In genomic region chr7:132354527-132354926, GRCh38 we compare ENCODE assay signal across 13 cellular contexts.
DNase-seq lines count a peak whose midpoint lies in the region; ATAC-seq and TF ChIP-seq lines count a peak whose summit lies in the region.
"Had no signal": no experiment of that assay in that cellular context is flagged by ENCODE, and none has a peak within 500 bp of the region (broad histone marks: within the 10 kb centered on the region; RNA-seq: fewer than 3 reads in every experiment).

No MANE protein-coding gene starts in this region.

- no peaks in the 10 kb centered on the region for H3K36me3 Mint-ChIP-seq in CD4-positive, alpha-beta T cell (ENCODE audit: low read depth)
- H3K36me3 Mint-ChIP-seq in activated T-cell treated with anti-CD3 and anti-CD28 coated beads, Interleukin-2, amount 50 U/mL, for 4 hours (ENCODE audit: insufficient read depth): no peaks in the 10 kb centered on the region
- no peaks in the 10 kb centered on the region for H3K36me3 Mint-ChIP-seq in naive thymus-derived CD8-positive, alpha-beta T cell

- peaks cover 29% of the 10 kb centered on the region for H3K27me3 Mint-ChIP-seq in CD4-positive, alpha-beta T cell
- H3K27me3 Mint-ChIP-seq in activated T-cell treated with anti-CD3 and anti-CD28 coated beads, Interleukin-2, amount 50 U/mL, for 4 hours (ENCODE audit: low read depth): peaks cover 15% of the 10 kb centered on the region
- H3K27me3 Mint-ChIP-seq in naive thymus-derived CD8-positive, alpha-beta T cell: peaks cover 6 to 48% (median 20%) of the 10 kb centered on the region in 5 donors

- H3K36me3 ChIP-seq in SK-N-SH (replicated peaks in 1 of 2; ENCODE audit: control insufficient read depth in 1 of 2, insufficient read depth in 2 of 2, low read length in 1 of 2) (no peaks in the 10 kb centered on the region), osteoblast (ENCODE audit: insufficient read depth, low read length) (no peaks in the 10 kb centered on the region)

- H3K4me1 Mint-ChIP-seq in CD4-positive, alpha-beta T cell (ENCODE audit: low read depth): no peaks in the 10 kb centered on the region
- no peaks in the 10 kb centered on the region for H3K4me1 Mint-ChIP-seq in activated T-cell treated with anti-CD3 and anti-CD28 coated beads, Interleukin-2, amount 50 U/mL, for 4 hours (ENCODE audit: low read depth)
- H3K4me1 Mint-ChIP-seq in naive thymus-derived CD8-positive, alpha-beta T cell: peaks cover 0 to 4% (median 0%) of the 10 kb centered on the region in 4 donors
- H3K4me1 Mint-ChIP-seq: T-helper 17 cell had no signal

- H3K9ac ChIP-seq in SK-N-SH: no peak overlapping the region

- intact Hi-C loops in CD4-positive, alpha-beta T cell (cut with DNase I, micrococcal nuclease): no loop called here

- no peak overlapping the region for H3K27ac Mint-ChIP-seq in CD4-positive, alpha-beta T cell
- H3K27ac Mint-ChIP-seq in naive thymus-derived CD8-positive, alpha-beta T cell: no peak overlapping the region
- H3K27ac Mint-ChIP-seq: T-helper 17 cell had no signal

- no peak overlapping the region for H3K4me3 Mint-ChIP-seq in CD4-positive, alpha-beta T cell
- no peak overlapping the region for H3K4me3 Mint-ChIP-seq in activated T-cell treated with anti-CD3 and anti-CD28 coated beads, Interleukin-2, amount 50 U/mL, for 4 hours
- no peak overlapping the region for H3K4me3 Mint-ChIP-seq in naive thymus-derived CD8-positive, alpha-beta T cell
- H3K4me3 Mint-ChIP-seq: T-helper 17 cell had no signal

- no peak for TF ChIP-seq RAD21 in SK-N-SH (IDR thresholded peaks at IDR 0.05; ENCODE audit: low read length)

- H3K9me3 ChIP-seq in SK-N-SH (no peaks in the 10 kb centered on the region), osteoblast (ENCODE audit: low read depth, low read length) (no peaks in the 10 kb centered on the region)
- H3K9me3 ChIP-seq in CD4-positive, alpha-beta T cell (ENCODE audit: control insufficient read depth, low read length): no peaks in the 10 kb centered on the region

- H3K4me1 ChIP-seq in SK-N-SH (ENCODE audit: control insufficient read depth in 1 of 2, insufficient read depth in 2 of 2, low read depth in 1 of 2, low read length in 1 of 2) (peaks cover 10 to 39% of the 10 kb centered on the region in 2 experiments; a peak in 3 of 4 replicates), osteoblast (ENCODE audit: insufficient read depth, low read length) (peaks cover 2% of the 10 kb centered on the region)

- no peak for TF ChIP-seq POLR2A in NB4 (IDR thresholded peaks at IDR 0.05; ENCODE audit: extremely low read depth, insufficient read length)

- CTCF ChIA-PET in SK-N-SH (lab: Yijun Ruan, JAX): interaction anchor here (0.6 to 1.6 kb wide), 2 partner anchors 34 to 229 kb away, joined by 3 to 4 read pairs; no protein-coding TSS in a partner anchor
- CTCF ChIA-PET in CD4-positive, alpha-beta T cell (lab: Charles Lee): no interaction called here

- DNase-seq in GF-D8 (lab: John Stamatoyannopoulos, UW) (peak; percentile 59), NB4 (ENCODE audit: low read depth) (peak; percentile 72), SK-N-SH (peak; percentile 58), osteoblast (ENCODE audit: insufficient read length, low spot score, missing footprints) (peak; percentile 61)
- no peak for DNase-seq in CD4-positive, alpha-beta T cell
- no peak for DNase-seq in activated T-cell treated with anti-CD3 and anti-CD28 coated beads, Interleukin-2, amount 50 U/mL, for 4 hours
- no peak for DNase-seq in naive thymus-derived CD8-positive, alpha-beta T cell
- DNase-seq: DMS53, HCEC 1CT, NCI-H1048, NCI-H82, T-helper 17 cell had no signal

- TF ChIP-seq CTCF in NB4 (IDR thresholded peaks at IDR 0.05; ENCODE audit: low read depth, low read length) (no peak), SK-N-SH (IDR thresholded peaks at IDR 0.05) (no peak), osteoblast (IDR thresholded peaks at IDR 0.05; ENCODE audit: extremely low read depth, low read depth, low read length) (no peak)
- no peak for TF ChIP-seq CTCF in CD4-positive, alpha-beta T cell (IDR thresholded peaks at IDR 0.05)

- 54% methylated on average over 4 of the region's 4 CpGs for WGBS in SK-N-SH (ENCODE audit: low lambda C conversion rate)

- H3K9me3 Mint-ChIP-seq in CD4-positive, alpha-beta T cell: no peaks in the 10 kb centered on the region
- H3K9me3 Mint-ChIP-seq in activated T-cell treated with anti-CD3 and anti-CD28 coated beads, Interleukin-2, amount 50 U/mL, for 4 hours: no peaks in the 10 kb centered on the region
- H3K9me3 Mint-ChIP-seq in naive thymus-derived CD8-positive, alpha-beta T cell: no peaks in the 10 kb centered on the region

- POLR2A ChIA-PET in SK-N-SH (lab: Yijun Ruan, JAX): no interaction called here
- POLR2A ChIA-PET in CD4-positive, alpha-beta T cell (lab: Charles Lee): no interaction called here
- POLR2A ChIA-PET in naive thymus-derived CD8-positive, alpha-beta T cell (lab: Charles Lee): no interaction called here

- no peak overlapping the region for H2AFZ ChIP-seq in SK-N-SH (ENCODE audit: low read depth)
- no peak overlapping the region for H2AFZ ChIP-seq in osteoblast (ENCODE audit: low read length)

- no peaks in the 10 kb centered on the region for H3K79me2 ChIP-seq in SK-N-SH (ENCODE audit: insufficient read depth)
- no peaks in the 10 kb centered on the region for H3K79me2 ChIP-seq in osteoblast (ENCODE audit: insufficient read depth, low read length)

- no peaks in the 10 kb centered on the region for H4K20me1 ChIP-seq in SK-N-SH (ENCODE audit: insufficient read depth)
- no peaks in the 10 kb centered on the region for H4K20me1 ChIP-seq in osteoblast (ENCODE audit: insufficient read depth, low read length)

- no peak for ATAC-seq in CD4-positive, alpha-beta T cell (ENCODE audit: poor library complexity)
- ATAC-seq in activated T-cell treated with anti-CD3 and anti-CD28 coated beads, Interleukin-2, amount 50 U/mL, for 4 hours: no peak
- no peak for ATAC-seq in naive thymus-derived CD8-positive, alpha-beta T cell
- ATAC-seq: T-helper 17 cell had no signal

- H3K9me2 ChIP-seq in SK-N-SH: no peaks in the 10 kb centered on the region

- H3K4me3 ChIP-seq in NB4 (ENCODE audit: low read depth, low read length): no peak overlapping the region
- H3K4me3 ChIP-seq in SK-N-SH (ENCODE audit: low read depth in 2 of 2, low read length in 1 of 2): no peak overlapping the region
- no peak overlapping the region for H3K4me3 ChIP-seq in osteoblast (ENCODE audit: insufficient read depth, low read length)

- no peaks in the 10 kb centered on the region for H3K27me3 ChIP-seq in SK-N-SH (ENCODE audit: insufficient read depth)
- peaks cover 10% of the 10 kb centered on the region for H3K27me3 ChIP-seq in osteoblast (ENCODE audit: insufficient read depth, low read length)
- H3K27me3 ChIP-seq in CD4-positive, alpha-beta T cell (ENCODE audit: control insufficient read depth, insufficient read depth, low read length): peaks cover 5% of the 10 kb centered on the region

- no peak for TF ChIP-seq EP300 in SK-N-SH (IDR thresholded peaks at IDR 0.05; ENCODE audit: borderline replicate concordance in 1 of 2, low read depth in 1 of 2, low read length in 1 of 2)

- H3K27ac ChIP-seq in SK-N-SH (ENCODE audit: low read depth in 2 of 2, low read length in 1 of 2): peak overlapping the region; percentile 11 to 67; a peak in 3 of 4 replicates
- H3K27ac ChIP-seq in osteoblast (ENCODE audit: low read depth, low read length): no peak overlapping the region
- no peak overlapping the region for H3K27ac ChIP-seq in CD4-positive, alpha-beta T cell (ENCODE audit: low read depth, low read length)
- H3K27ac ChIP-seq: C4-2B had no signal

- H3F3A ChIP-seq in SK-N-SH (replicated peaks; ENCODE audit: insufficient read depth): no peaks in the 10 kb centered on the region

- H3K4me2 ChIP-seq in SK-N-SH (peak overlapping the region; percentile 19; the same call in 1 of the 2 replicates), osteoblast (ENCODE audit: insufficient read depth, low read length) (no peak overlapping the region)

TF ChIP-seq in SK-N-SH, 30 proteins besides CTCF, POLR2A, EP300 and RAD21:
- TF ChIP-seq FOXJ3 (CRISPR knock-in tag; IDR thresholded peaks at IDR 0.05) (no peak), CHD2 (IDR thresholded peaks at IDR 0.05; ENCODE audit: low read length, partially characterized antibody) (no peak), TCF12 (IDR thresholded peaks at IDR 0.05) (peak; percentile 23; the same call in 1 of the 2 replicates)

Comparison
In these comparisons a context has a peak if more than half of its experiments do, and no peak if none do; other contexts are left out.
1. DNase-seq: peak in GF-D8 (single experiment), NB4 (single experiment), SK-N-SH (single experiment) and osteoblast (single experiment); none in CD4-positive, alpha-beta T cell (0 of 10), activated T-cell treated with anti-CD3 and anti-CD28 coated beads, Interleukin-2, amount 50 U/mL, for 4 hours (single experiment) and naive thymus-derived CD8-positive, alpha-beta T cell (0 of 10).
2. H3K27ac ChIP-seq: peak in SK-N-SH (2 of 2); none in osteoblast (single experiment) and CD4-positive, alpha-beta T cell (single experiment).